Comparison of ENCODE assay signal across 8 cellular contexts in genomic region chr4:173168396-173169177, GRCh38. TPM values are rescaled to one million over a fixed set of nuclear protein-coding genes. Genes with fewer than 3 reads are reported as not detected.
A peak's percentile ranks its signal among the peaks of the same experiment; 100 is the strongest.
DNase-seq lines count a peak whose midpoint lies in the region; ATAC-seq and TF ChIP-seq lines count a peak whose summit lies in the region.

GALNT7 (plus strand) TSS chr4:173168811; CDS start chr4:173168836, 25 bp downstream.

- H3K9ac ChIP-seq in NT2/D1 (ENCODE audit: insufficient read length, low read depth) = peak within 1 kb of the TSS; percentile 92

- H3K4me3 Mint-ChIP-seq in CD8-positive, alpha-beta memory T cell = peak within 1 kb of the TSS; percentile 92 to 99 (median 96)
- H3K4me3 Mint-ChIP-seq in activated CD8-positive, alpha-beta memory T cell treated with anti-CD3 and anti-CD28 coated beads, Interleukin-2, amount 10 ng/mL, durations not matched to agents 7 days and 5 days = peak within 1 kb of the TSS; percentile 85
- peak within 1 kb of the TSS; percentile 95 for H3K4me3 Mint-ChIP-seq in endothelial cell (ENCODE audit: unreplicated experiment)

- H3K4me1 ChIP-seq in CD8-positive, alpha-beta memory T cell (ENCODE audit: insufficient read depth, low read length) = peaks cover 30% of the 10 kb centered on the region
- peaks cover 2% of the 10 kb centered on the region for H3K4me1 ChIP-seq in NT2/D1 (ENCODE audit: insufficient read depth, insufficient read length)

- peaks cover 0 to 2% (median 0%) of the 10 kb centered on the region in 5 donors for H3K9me3 Mint-ChIP-seq in CD8-positive, alpha-beta memory T cell
- H3K9me3 Mint-ChIP-seq in activated CD8-positive, alpha-beta memory T cell treated with anti-CD3 and anti-CD28 coated beads, Interleukin-2, amount 10 ng/mL, durations not matched to agents 7 days and 5 days (ENCODE audit: low read depth) = no peaks in the 10 kb centered on the region
- no peaks in the 10 kb centered on the region for H3K9me3 Mint-ChIP-seq in endothelial cell (ENCODE audit: unreplicated experiment)

- POLR2A ChIA-PET in CD8-positive, alpha-beta memory T cell (lab: Charles Lee) = no interaction called here

- no peaks in the 10 kb centered on the region for H3K36me3 ChIP-seq in CD8-positive, alpha-beta memory T cell (ENCODE audit: insufficient read depth, low read length)
- peaks cover 18% of the 10 kb centered on the region for H3K36me3 ChIP-seq in NT2/D1 (ENCODE audit: insufficient read depth, insufficient read length, low read length)

- no peak for TF ChIP-seq CTCF in HL-60 (IDR thresholded peaks at IDR 0.05; ENCODE audit: insufficient read depth, low read length)
- TF ChIP-seq CTCF in endothelial cell (IDR thresholded peaks at IDR 0.05; ENCODE audit: unreplicated experiment) = no peak

- peak; percentile 48 to 76 (median 57) for DNase-seq in CD8-positive, alpha-beta memory T cell
- DNase-seq in HL-60 (ENCODE audit: low read depth in 1 of 2, low spot score in 1 of 2) = peak in 1 of 2 experiments; percentile 88
- peak; percentile 74 for DNase-seq in NT2/D1 (ENCODE audit: low read depth, low spot score)
- peak; percentile 75 for DNase-seq in activated CD8-positive, alpha-beta memory T cell treated with anti-CD3 and anti-CD28 coated beads, Interleukin-2, amount 10 ng/mL, durations not matched to agents 7 days and 5 days
- peak; percentile 72 for DNase-seq in endothelial cell (ENCODE audit: low spot score)
- DNase-seq in midbrain (lab: John Stamatoyannopoulos, UW) = peak; percentile 60
- DNase-seq in stimulated activated CD8-positive, alpha-beta memory T cell treated with anti-CD3 and anti-CD28 coated beads, Interleukin-4, amount 100 ng/mL, for 24 hours (ENCODE audit: low read depth) = peak; percentile 50

- peaks cover 34 to 58% (median 48%) of the 10 kb centered on the region in 3 donors for H3K4me1 Mint-ChIP-seq in CD8-positive, alpha-beta memory T cell
- H3K4me1 Mint-ChIP-seq in activated CD8-positive, alpha-beta memory T cell treated with anti-CD3 and anti-CD28 coated beads, Interleukin-2, amount 10 ng/mL, durations not matched to agents 7 days and 5 days = peaks cover 33% of the 10 kb centered on the region
- peaks cover 50% of the 10 kb centered on the region for H3K4me1 Mint-ChIP-seq in endothelial cell (ENCODE audit: unreplicated experiment)

- H3K36me3 Mint-ChIP-seq in CD8-positive, alpha-beta memory T cell = peaks cover 0 to 9% (median 0%) of the 10 kb centered on the region in 3 donors
- peaks cover 11% of the 10 kb centered on the region for H3K36me3 Mint-ChIP-seq in activated CD8-positive, alpha-beta memory T cell treated with anti-CD3 and anti-CD28 coated beads, Interleukin-2, amount 10 ng/mL, durations not matched to agents 7 days and 5 days
- peaks cover 11% of the 10 kb centered on the region for H3K36me3 Mint-ChIP-seq in endothelial cell (ENCODE audit: low read depth, unreplicated experiment)

- H3K27me3 Mint-ChIP-seq in CD8-positive, alpha-beta memory T cell = no peaks in the 10 kb centered on the region
- no peaks in the 10 kb centered on the region for H3K27me3 Mint-ChIP-seq in activated CD8-positive, alpha-beta memory T cell treated with anti-CD3 and anti-CD28 coated beads, Interleukin-2, amount 10 ng/mL, durations not matched to agents 7 days and 5 days
- H3K27me3 Mint-ChIP-seq in endothelial cell (ENCODE audit: unreplicated experiment) = peaks cover 18% of the 10 kb centered on the region

- H3K27me3 ChIP-seq in CD8-positive, alpha-beta memory T cell (ENCODE audit: insufficient read depth, low read length, poor library complexity, severe bottlenecking) = no peaks in the 10 kb centered on the region
- no peaks in the 10 kb centered on the region for H3K27me3 ChIP-seq in HL-60 (ENCODE audit: insufficient read depth, poor library complexity, severe bottlenecking)
- H3K27me3 ChIP-seq in NT2/D1 (ENCODE audit: insufficient read depth, insufficient read length) = no peaks in the 10 kb centered on the region

- ATAC-seq in GM19463 (IDR thresholded peaks at IDR 0.05; ENCODE audit: unreplicated experiment) = peak; percentile 29
- peak; percentile 54 for ATAC-seq in activated CD8-positive, alpha-beta memory T cell treated with anti-CD3 and anti-CD28 coated beads, Interleukin-2, amount 10 ng/mL, durations not matched to agents 7 days and 5 days

- no peaks in the 10 kb centered on the region for H3K9me3 ChIP-seq in CD8-positive, alpha-beta memory T cell (ENCODE audit: low read length)
- H3K9me3 ChIP-seq in NT2/D1 (ENCODE audit: insufficient read depth, low read length) = no peaks in the 10 kb centered on the region

- H3K4me3 ChIP-seq in CD8-positive, alpha-beta memory T cell (ENCODE audit: low read length) = peak within 1 kb of the TSS; percentile 88
- peak within 1 kb of the TSS; percentile 83 for H3K4me3 ChIP-seq in HL-60 (replicated peaks; ENCODE audit: insufficient read depth, low read length)
- peak within 1 kb of the TSS; percentile 68 for H3K4me3 ChIP-seq in NT2/D1 (ENCODE audit: insufficient read length, low read depth)

- peak within 1 kb of the TSS; percentile 65 for H3K27ac ChIP-seq in CD8-positive, alpha-beta memory T cell (ENCODE audit: low read depth, low read length)
- H3K27ac ChIP-seq in HL-60 (replicated peaks) = peak within 1 kb of the TSS; percentile 91

- peak within 1 kb of the TSS; percentile 82 to 98 (median 90) for H3K27ac Mint-ChIP-seq in CD8-positive, alpha-beta memory T cell
- H3K27ac Mint-ChIP-seq in activated CD8-positive, alpha-beta memory T cell treated with anti-CD3 and anti-CD28 coated beads, Interleukin-2, amount 10 ng/mL, durations not matched to agents 7 days and 5 days = peak within 1 kb of the TSS; percentile 83
- H3K27ac Mint-ChIP-seq in endothelial cell (ENCODE audit: unreplicated experiment) = peak within 1 kb of the TSS; percentile 94

- CTCF ChIA-PET in CD8-positive, alpha-beta memory T cell (lab: Charles Lee) = interaction anchor here (1.8 kb wide), 1 partner anchor 155 kb away, joined by 4 read pairs; no protein-coding TSS in a partner anchor
- CTCF ChIA-PET in activated CD8-positive, alpha-beta memory T cell treated with anti-CD3 and anti-CD28 coated beads, Interleukin-2, amount 10 ng/mL, durations not matched to agents 7 days and 5 days (lab: Charles Lee) = interaction anchor here (1.0 to 1.8 kb wide), 6 partner anchors 9 to 168 kb away, joined by 3 to 8 read pairs (median 4); no protein-coding TSS in a partner anchor

RNA-seq across cellular contexts. Expression of gene GALNT7, which starts in this region (rescaled TPM):
- 10 to 100 TPM; 16.7 to 18.0 TPM for total RNA-seq in CD8-positive, alpha-beta memory T cell
- 10.0 TPM for polyA plus RNA-seq in CD8-positive, alpha-beta memory T cell
- total RNA-seq in activated CD8-positive, alpha-beta memory T cell treated with anti-CD3 and anti-CD28 coated beads, Interleukin-2, amount 10 ng/mL, durations not matched to agents 7 days and 5 days = 10 to 100 TPM; 16.8 to 17.8 TPM
- 80.9 TPM for total RNA-seq in endothelial cell (ENCODE audit: unreplicated experiment)
